1 cellular context compared by ENCODE assay signal in the genomic region with DNA sequence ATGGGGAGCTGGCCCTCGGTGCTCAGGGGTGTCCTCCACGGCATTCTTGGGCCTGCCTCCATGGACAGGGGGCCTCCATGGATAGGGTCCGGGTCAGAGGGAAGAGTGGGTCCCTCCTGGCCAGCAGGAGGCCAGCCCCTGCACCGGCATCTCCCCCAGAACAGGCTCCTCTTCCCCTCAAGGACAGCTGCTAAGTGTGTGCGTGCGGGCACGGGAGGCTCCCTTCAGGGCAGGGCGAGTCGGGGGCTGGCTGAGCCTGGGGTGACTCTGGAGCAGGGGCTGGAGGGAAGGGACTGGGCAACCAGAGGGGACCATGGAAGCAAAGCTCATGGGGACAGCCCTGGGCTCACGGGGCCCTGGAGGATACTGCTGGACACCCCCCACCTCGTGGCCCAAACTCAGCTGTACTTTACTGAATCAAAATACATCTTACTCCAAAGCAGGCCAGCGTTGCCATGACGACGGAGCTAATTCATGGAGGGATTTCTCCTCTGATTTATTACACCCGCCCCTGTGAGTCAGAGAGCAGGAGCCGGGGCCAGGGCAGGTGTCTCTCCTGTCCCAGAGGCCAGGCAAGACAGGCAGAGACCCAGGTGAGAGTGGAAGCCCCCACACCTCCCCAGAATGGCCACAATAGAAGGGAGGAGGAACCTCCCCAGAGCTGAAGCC.
TF ChIP-seq lines count a peak whose summit lies in the region.

No MANE protein-coding gene starts in this region.

TF ChIP-seq in HCT116, 20 proteins besides CTCF, POLR2A, EP300 and RAD21 (continued from another document):
- no peak for TF ChIP-seq REST (IDR thresholded peaks at IDR 0.05; ENCODE audit: low read depth)
- no peak for TF ChIP-seq ZBTB33 (IDR thresholded peaks at IDR 0.05; ENCODE audit: extremely low read depth, insufficient replicate concordance, low read length)
- TF ChIP-seq TCF7L2 (IDR thresholded peaks at IDR 0.05; ENCODE audit: borderline replicate concordance, extremely low read depth, insufficient read depth, insufficient read length): no peak
- TF ChIP-seq ZNF274 (IDR thresholded peaks at IDR 0.05; ENCODE audit: low read depth, low read length): no peak
- TF ChIP-seq SIN3A (IDR thresholded peaks at IDR 0.05; ENCODE audit: low read depth): no peak
- TF ChIP-seq YY1 (IDR thresholded peaks at IDR 0.05; ENCODE audit: extremely low read depth, insufficient replicate concordance, low read depth, low read length): no peak
